ENCODE assay signal across 19 cellular contexts in genomic region chr20:61753987-61754956, GRCh38.
DNase-seq lines count a peak whose midpoint lies in the region; ATAC-seq and TF ChIP-seq lines count a peak whose summit lies in the region.
"Had no signal": no experiment of that assay in that cellular context is flagged by ENCODE, and none has a peak within 500 bp of the region (broad histone marks: within the 10 kb centered on the region; RNA-seq: fewer than 3 reads in every experiment).

No MANE protein-coding gene starts in this region.

- POLR2A ChIA-PET in A673 (lab: Charles Lee; ENCODE audit: low non-redundant PET) = no interaction called here

- H4K20me1 ChIP-seq in Karpas-422 (ENCODE audit: insufficient read depth, low read depth, low read length) (peaks cover 24% of the 10 kb centered on the region; the same call in 1 of the 2 replicates), osteoblast (ENCODE audit: insufficient read depth, low read length) (no peaks in the 10 kb centered on the region)

- H3K9me3 ChIP-seq in Karpas-422 (ENCODE audit: low read length) (peaks cover 10% of the 10 kb centered on the region), osteoblast (ENCODE audit: low read depth, low read length) (no peaks in the 10 kb centered on the region), aorta (ENCODE audit: control insufficient read depth, low read length) (no peaks in the 10 kb centered on the region), A673 (ENCODE audit: low read depth, low read length, poor library complexity, severe bottlenecking) (peaks cover 11% of the 10 kb centered on the region)
- H3K9me3 ChIP-seq: SJCRH30 had no signal

- DNase-seq in Karpas-422 (no peak), osteoblast (ENCODE audit: insufficient read length, low spot score, missing footprints) (peak; percentile 52), aorta (peak; percentile 14 to 51), A673 (ENCODE audit: low spot score) (no peak), NCI-H510A treated with DMSO at 0.1 percent for 48 hours (lab: John Stamatoyannopoulos, UW) (no peak)
- DNase-seq: activated CD4-positive, alpha-beta T cell treated with anti-CD3 and anti-CD28 coated beads for 4 hours; activated naive CD4-positive, alpha-beta T cell treated with anti-CD3 and anti-CD28 coated beads for 36 hours; activated T-cell treated with anti-CD3 and anti-CD28 coated beads, Interleukin-2, amount 50 U/mL, for 72 hours; CD8-positive, alpha-beta memory T cell; DMS53; GF-D8; heart right ventricle; NCI-H2081 treated with DMSO at 0.1 percent for 48 hours; stimulated activated CD8-positive, alpha-beta memory T cell treated with anti-CD3 and anti-CD28 coated beads, Interleukin-4, amount 100 ng/mL, for 48 hours had no signal

- 79 to 83% methylated on average over 22 to 23 of the region's 23 CpGs for WGBS in aorta, 2 donors

- H2AFZ ChIP-seq in Karpas-422 (ENCODE audit: low read length) (no peak overlapping the region), osteoblast (ENCODE audit: low read length) (no peak overlapping the region)

- H3K79me2 ChIP-seq in Karpas-422 (ENCODE audit: low read length) (no peaks in the 10 kb centered on the region), osteoblast (ENCODE audit: insufficient read depth, low read length) (no peaks in the 10 kb centered on the region)

- no peaks in the 10 kb centered on the region for H3K36me3 ChIP-seq in Karpas-422 (ENCODE audit: insufficient read depth, low read length)
- no peaks in the 10 kb centered on the region for H3K36me3 ChIP-seq in osteoblast (ENCODE audit: insufficient read depth, low read length)
- H3K36me3 ChIP-seq in aorta (ENCODE audit: control insufficient read depth in 1 of 2, insufficient read depth in 2 of 2, low read length in 1 of 2) = no peaks in the 10 kb centered on the region
- no peaks in the 10 kb centered on the region for H3K36me3 ChIP-seq in A673 (ENCODE audit: insufficient read depth, low read length, poor library complexity, severe bottlenecking)
- H3K36me3 ChIP-seq: heart right ventricle, SJCRH30, vagina had no signal

- H3K9ac ChIP-seq in Karpas-422 (ENCODE audit: low read length) = no peak overlapping the region

- no TSS peak for BruUV-seq in A673 (replicated peaks; lab: Mats Ljungman, UMichigan)

- CTCF ChIA-PET in A673 (lab: Charles Lee) = no interaction called here

- H3K27ac ChIP-seq in Karpas-422 (ENCODE audit: low read length) (no peak overlapping the region), cingulate gyrus (ENCODE audit: low read depth, low read length) (peak overlapping the region; percentile 73), osteoblast (ENCODE audit: low read depth, low read length) (no peak overlapping the region), aorta (ENCODE audit: low read depth in 1 of 2, low read length in 2 of 2) (no peak overlapping the region), A673 (ENCODE audit: low read depth, low read length, poor library complexity, severe bottlenecking) (no peak overlapping the region)
- H3K27ac ChIP-seq: epithelial cell of prostate, heart right ventricle, SJCRH30, vagina had no signal

- ATAC-seq in aorta (ENCODE audit: low FRiP score) (no peak), HG02938 (IDR thresholded peaks at IDR 0.05; ENCODE audit: unreplicated experiment) (no peak)
- ATAC-seq: activated T-cell treated with anti-CD3 and anti-CD28 coated beads, Interleukin-2, amount 50 U/mL, for 72 hours had no signal

- H3K4me1 ChIP-seq in Karpas-422 (ENCODE audit: low read length) (peaks cover 24% of the 10 kb centered on the region), osteoblast (ENCODE audit: insufficient read depth, low read length) (peaks cover 10% of the 10 kb centered on the region), aorta (ENCODE audit: control insufficient read depth in 1 of 2, insufficient read depth in 2 of 2, low read length in 2 of 2) (no peaks in the 10 kb centered on the region), A673 (ENCODE audit: insufficient read depth, low read length, poor library complexity, severe bottlenecking) (peaks cover 8% of the 10 kb centered on the region)
- H3K4me1 ChIP-seq: heart right ventricle, vagina had no signal

- H3K9me2 ChIP-seq in Karpas-422 (replicated peaks; ENCODE audit: insufficient read depth, low read length) = no peaks in the 10 kb centered on the region

- TF ChIP-seq CTCF in osteoblast (IDR thresholded peaks at IDR 0.05; ENCODE audit: extremely low read depth, low read depth, low read length) = no peak
- TF ChIP-seq CTCF in A673 (conservative IDR thresholded peaks at IDR 0.05; ENCODE audit: low read depth, low read length) = no peak

- H3K4me3 ChIP-seq in Karpas-422 (ENCODE audit: low read length) (0 out of 2 replicates have a peak overlapping the region, but pooled peaks have one; percentile 18), osteoblast (ENCODE audit: insufficient read depth, low read length) (no peak overlapping the region), aorta (ENCODE audit: low read length in 2 of 2) (no peak overlapping the region), A673 (ENCODE audit: low read depth, low read length, poor library complexity, severe bottlenecking) (no peak overlapping the region)
- H3K4me3 ChIP-seq: heart right ventricle, SJCRH30, vagina had no signal

- intact Hi-C loops in aorta (cut with DNase I) (no loop called here), A673 (cut with micrococcal nuclease; ENCODE audit: unreplicated experiment) (no loop called here)

- H3K27me3 ChIP-seq in Karpas-422 (ENCODE audit: low read length) (peaks cover 6% of the 10 kb centered on the region; the same call in 1 of the 2 replicates), osteoblast (ENCODE audit: insufficient read depth, low read length) (no peaks in the 10 kb centered on the region), aorta (ENCODE audit: control insufficient read depth in 1 of 2, insufficient read depth in 2 of 2, low read length in 1 of 2) (no peaks in the 10 kb centered on the region), A673 (replicated peaks; ENCODE audit: insufficient read depth, low read depth, low read length, poor library complexity) (no peaks in the 10 kb centered on the region)
- H3K27me3 ChIP-seq: vagina had no signal

- peak overlapping the region; percentile 54 for H3K4me2 ChIP-seq in Karpas-422 (ENCODE audit: low read depth, low read length, poor library complexity, severe bottlenecking)
- H3K4me2 ChIP-seq in osteoblast (ENCODE audit: insufficient read depth, low read length) = no peak overlapping the region

Comparison
In these comparisons a context has a peak if more than half of its experiments do, and no peak if none do; other contexts are left out.
1. DNase-seq: peak in osteoblast (single experiment) and aorta (2 of 2); none in Karpas-422 (single experiment), A673 (single experiment) and NCI-H510A treated with DMSO at 0.1 percent for 48 hours (single experiment).